17 cellular contexts compared by ENCODE assay signal in genomic region chr6:42300701-42301100, GRCh38.
"Had no signal": no experiment of that assay in that cellular context is flagged by ENCODE, and none has a peak within 500 bp of the region (broad histone marks: within the 10 kb centered on the region; RNA-seq: fewer than 3 reads in every experiment).

No MANE protein-coding gene starts in this region.

- DNase-seq: activated CD4-positive, alpha-beta T cell treated with anti-CD3 and anti-CD28 coated beads, Interleukin-2, amount 50 U/mL, for 1 hour; activated CD4-positive, CD25-positive, alpha-beta regulatory T cell; activated naive CD4-positive, alpha-beta T cell; caudate nucleus; effector CD4-positive, alpha-beta T cell; erythroblast; glutamatergic neuron; immature natural killer cell; occipital lobe; psoas muscle; right lobe of liver; stimulated activated naive CD8-positive, alpha-beta T cell treated with anti-CD3 and anti-CD28 coated beads, Interleukin-15, Interleukin-2, amounts not matched to agents 100 U/mL and 50 U/mL, for 24 hours had no signal

- H3K9me3 ChIP-seq: psoas muscle, right lobe of liver, suprapubic skin had no signal

- H3K27ac ChIP-seq: coronary artery, psoas muscle, right lobe of liver, suprapubic skin had no signal

- ATAC-seq: left lobe of liver; psoas muscle; right lobe of liver; stimulated activated naive CD8-positive, alpha-beta T cell treated with anti-CD3 and anti-CD28 coated beads, Interleukin-15, Interleukin-2, amounts not matched to agents 100 U/mL and 50 U/mL, for 24 hours had no signal

- H3K9me3 Mint-ChIP-seq: immature natural killer cell, nephron, type B pancreatic cell had no signal

- H3K27me3 ChIP-seq: right lobe of liver, suprapubic skin had no signal

- H3K36me3 ChIP-seq: right lobe of liver, suprapubic skin had no signal

- H3K4me1 ChIP-seq: psoas muscle, right lobe of liver had no signal

- H3K4me3 ChIP-seq: coronary artery, psoas muscle, right lobe of liver, suprapubic skin had no signal

- H3K27me3 Mint-ChIP-seq: type B pancreatic cell had no signal

- H3K4me3 Mint-ChIP-seq: immature natural killer cell, nephron, type B pancreatic cell had no signal

- H3K27ac Mint-ChIP-seq: nephron, type B pancreatic cell had no signal
